26 cellular contexts compared by ENCODE assay signal in the genomic region with DNA sequence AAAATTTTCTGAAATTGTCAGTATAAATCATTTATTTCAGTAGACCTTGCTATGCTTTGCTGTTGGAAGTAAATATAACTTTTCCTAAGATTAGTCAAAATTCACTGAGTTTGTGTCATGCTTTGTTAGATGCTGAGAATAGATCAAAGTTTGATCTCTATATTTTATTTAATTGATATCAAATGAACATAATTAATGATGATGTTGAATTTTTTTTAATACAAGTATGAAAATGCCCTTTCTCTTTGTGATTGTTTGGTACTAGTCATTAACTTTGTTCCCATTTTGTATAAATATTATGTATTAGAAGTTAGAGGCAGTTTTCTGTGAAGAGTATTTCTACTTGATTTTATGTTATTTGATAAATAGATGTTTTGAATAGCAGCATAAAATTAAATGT. TPM values are rescaled to one million over a fixed set of nuclear protein-coding genes. Genes with fewer than 3 reads are reported as not detected.
DNase-seq lines count a peak whose midpoint lies in the region; ATAC-seq, FAIRE-seq and TF ChIP-seq lines count a peak whose summit lies in the region.
"Had no signal": no experiment of that assay in that cellular context is flagged by ENCODE, and none has a peak within 500 bp of the region (broad histone marks: within the 10 kb centered on the region; RNA-seq: fewer than 3 reads in every experiment).

No MANE protein-coding gene starts in this region.

- TF ChIP-seq RAD21 in K562 (CRISPR knock-in tag; conservative IDR thresholded peaks at IDR 0.05 in 1 of 2, IDR thresholded peaks at IDR 0.05 in 1 of 2), result no peak

- TF ChIP-seq EP300 in K562 (IDR thresholded peaks at IDR 0.05; ENCODE audit: low read length) (no peak), tibial nerve (IDR thresholded peaks at IDR 0.05) (no peak)

- H3K9me3 ChIP-seq in K562 (replicated peaks; ENCODE audit: control insufficient read depth, insufficient read depth, low read depth, low read length) (0 out of 2 replicates have a peak, but pooled peaks cover 2% of the 10 kb centered on the region), pancreas (no peaks in the 10 kb centered on the region), right atrium auricular region (no peaks in the 10 kb centered on the region), tibial nerve (no peaks in the 10 kb centered on the region), GM23248 (ENCODE audit: low read depth) (no peaks in the 10 kb centered on the region)
- H3K9me3 ChIP-seq: BE2C, BLaER1 had no signal

- H3K27ac ChIP-seq in K562 (ENCODE audit: extremely low read depth, low read depth, low read length) (no peak overlapping the region; the same call in 2 of the 3 replicates), pancreas (no peak overlapping the region), right atrium auricular region (no peak overlapping the region), tibial nerve (no peak overlapping the region), GM23248 (no peak overlapping the region)
- H3K27ac ChIP-seq: BLaER1 had no signal

- FAIRE-seq in K562 (lab: Jason Lieb, UNC) (no peak), islet of Langerhans (lab: Jason Lieb, UNC) (peak; percentile 90), pancreas (lab: Jason Lieb, UNC) (peak; percentile 9)
- FAIRE-seq: GM12878, GM12892, GM18507 had no signal

- H4K20me1 ChIP-seq in K562 (replicated peaks; ENCODE audit: control insufficient read depth, insufficient read depth, low read length) (no peaks in the 10 kb centered on the region), GM23248 (ENCODE audit: insufficient read depth) (no peaks in the 10 kb centered on the region; the same call in 1 of the 2 replicates)
- H4K20me1 ChIP-seq: BLaER1 had no signal

- no peaks in the 10 kb centered on the region for H3K9me1 ChIP-seq in K562 (ENCODE audit: control insufficient read depth, insufficient read depth, low read length)

- peaks cover 0 to 11% of the 10 kb centered on the region in 2 experiments; a peak in 2 of 5 replicates for H3K4me1 ChIP-seq in K562 (replicated peaks in 1 of 2; ENCODE audit: control insufficient read depth in 2 of 2, insufficient read depth in 2 of 2, low read length in 2 of 2)
- no peaks in the 10 kb centered on the region for H3K4me1 ChIP-seq in pancreas
- H3K4me1 ChIP-seq in right atrium auricular region, result peaks cover 0 to 10% of the 10 kb centered on the region in 2 donors
- H3K4me1 ChIP-seq in tibial nerve, result peaks cover 0 to 13% (median 0%) of the 10 kb centered on the region in 4 donors
- H3K4me1 ChIP-seq in GM23248 (ENCODE audit: insufficient read depth), result no peaks in the 10 kb centered on the region
- H3K4me1 ChIP-seq: BE2C, BLaER1 had no signal

- no peaks in the 10 kb centered on the region for H3K9me2 ChIP-seq in GM23248 (ENCODE audit: insufficient read depth)

- BruUV-seq in K562 (replicated peaks; lab: Mats Ljungman, UMichigan), result no TSS peak

- no peak overlapping the region for H2AFZ ChIP-seq in K562 (ENCODE audit: low read depth, low read length)
- H2AFZ ChIP-seq in GM23248, result no peak overlapping the region

- TF ChIP-seq POLR2A in K562 (conservative IDR thresholded peaks at IDR 0.05), result no peak
- no peak for TF ChIP-seq POLR2A in tibial nerve (IDR thresholded peaks at IDR 0.05)

- no peaks in the 10 kb centered on the region for H3F3A ChIP-seq in GM23248 (ENCODE audit: insufficient read depth)

- H3K36me3 ChIP-seq in K562 (ENCODE audit: control insufficient read depth, insufficient read depth, low read length) (peaks cover 4% of the 10 kb centered on the region; the same call in 1 of the 3 replicates), pancreas (no peaks in the 10 kb centered on the region), right atrium auricular region (no peaks in the 10 kb centered on the region), tibial nerve (no peaks in the 10 kb centered on the region), GM23248 (ENCODE audit: low read depth) (no peaks in the 10 kb centered on the region; the same call in 1 of the 2 replicates)
- H3K36me3 ChIP-seq: BE2C, BLaER1 had no signal

- no peak for TF ChIP-seq CTCF in K562 (IDR thresholded peaks at IDR 0.05 in 2 of 3, conservative IDR thresholded peaks at IDR 0.05 in 1 of 3; ENCODE audit: insufficient read depth in 2 of 3, low read depth in 1 of 3, low read length in 3 of 3)
- no peak for TF ChIP-seq CTCF in pancreas (IDR thresholded peaks at IDR 0.05)
- no peak for TF ChIP-seq CTCF in right atrium auricular region (IDR thresholded peaks at IDR 0.05)
- no peak for TF ChIP-seq CTCF in tibial nerve (IDR thresholded peaks at IDR 0.05)

- H3K4me3 ChIP-seq in K562 (no peak overlapping the region), pancreas (no peak overlapping the region), right atrium auricular region (no peak overlapping the region), tibial nerve (no peak overlapping the region), GM23248 (no peak overlapping the region)
- H3K4me3 ChIP-seq: BLaER1, GM12878 had no signal

- no peak overlapping the region; a peak in 1 of 4 replicates for H3K9ac ChIP-seq in K562 (ENCODE audit: insufficient read depth in 1 of 2, low read depth in 2 of 2, low read length in 2 of 2)
- no peak overlapping the region for H3K9ac ChIP-seq in GM23248
- H3K9ac ChIP-seq: BLaER1 had no signal

- DNase-seq in K562 (ENCODE audit: extremely low read depth in 1 of 4, low spot score in 3 of 4), result no peak
- DNase-seq in pancreas, result no peak
- DNase-seq in right atrium auricular region (ENCODE audit: low spot score), result no peak
- DNase-seq in tibial nerve (ENCODE audit: low spot score in 2 of 2), result no peak
- no peak for DNase-seq in cerebellar nuclear complex (lab: John Stamatoyannopoulos, UW)
- no peak for DNase-seq in GM23248
- DNase-seq: 8988T; ACHN; BE2C; C1 segment of cervical spinal cord; CD4-positive, alpha-beta memory T cell; CD4-positive, CD25-positive, alpha-beta regulatory T cell; CD8-positive, alpha-beta memory T cell; COR-L47; DMS 273 treated with DMSO at 0.1 percent for 48 hours; DMS153; DMS53; DMS79; DND-41; EL; GDM1 had no signal

- H3K79me2 ChIP-seq in K562 (ENCODE audit: control insufficient read depth, insufficient read depth, low read length), result peaks cover 52% of the 10 kb centered on the region
- peaks cover 45% of the 10 kb centered on the region for H3K79me2 ChIP-seq in GM23248 (ENCODE audit: insufficient read depth)

- H3K4me2 ChIP-seq in K562 (ENCODE audit: insufficient read depth, low read length) (no peak overlapping the region), GM23248 (ENCODE audit: unreplicated experiment) (no peak overlapping the region)
- H3K4me2 ChIP-seq: BLaER1 had no signal

- in situ Hi-C loops in K562 (cut with MboI), result no loop called here
- in situ Hi-C loops in GM23248 (cut with MboI), result no loop called here

- no peaks in the 10 kb centered on the region for H3K27me3 ChIP-seq in K562 (ENCODE audit: control insufficient read depth in 2 of 2, insufficient read depth in 2 of 2, low read length in 2 of 2)
- H3K27me3 ChIP-seq in pancreas, result no peaks in the 10 kb centered on the region
- H3K27me3 ChIP-seq in right atrium auricular region, result no peaks in the 10 kb centered on the region
- H3K27me3 ChIP-seq in tibial nerve, result no peaks in the 10 kb centered on the region
- no peaks in the 10 kb centered on the region for H3K27me3 ChIP-seq in GM23248 (replicated peaks; ENCODE audit: insufficient read depth)
- H3K27me3 ChIP-seq: BE2C, BLaER1 had no signal

- no peak for ATAC-seq in K562
- ATAC-seq in pancreas, result no peak
- ATAC-seq: GM12878 had no signal

- intact Hi-C loops in K562 (cut with micrococcal nuclease) (no loop called here), pancreas (cut with DNase I) (no loop called here)

- POLR2A ChIA-PET in K562 (lab: Yijun Ruan, JAX), result no interaction called here

- CTCF ChIA-PET in K562 (lab: Yijun Ruan, JAX; ENCODE audit: low intra/inter-chr PET ratio), result no interaction called here

TF ChIP-seq in K562, 482 proteins besides CTCF, POLR2A, EP300 and RAD21:
- TF ChIP-seq ZNF316 (IDR thresholded peaks at IDR 0.05), result peak; percentile 70
- no peak for TF ChIP-seq RAD51 (IDR thresholded peaks at IDR 0.05; ENCODE audit: borderline replicate concordance, low read depth)
- no peak for TF ChIP-seq SP2 (IDR thresholded peaks at IDR 0.05; ENCODE audit: extremely low read depth, low read depth, low read length, poor library complexity, severe bottlenecking)
- TF ChIP-seq C11orf30 (IDR thresholded peaks at IDR 0.05; ENCODE audit: low read depth), result peak; percentile 54; the same call in 1 of the 2 replicates

RNA-seq across cellular contexts. Expression of a gene that starts 45.7 kb away (rescaled TPM):
- total RNA-seq in K562 (2011; cell fraction: chromatin; rRNA removed; ENCODE audit: low replicate concordance), result 24.0 and 53.4 TPM in 2 replicates
- total RNA-seq in K562 (2011; cell fraction: nucleolus; rRNA removed), result 11.8 and 13.6 TPM in 2 replicates
- 19.7 and 26.5 TPM in 2 replicates for total RNA-seq in K562 (2011; cell fraction: nucleoplasm; rRNA removed)
- 21.4 and 26.3 TPM in 2 replicates for total RNA-seq in K562 (2014; rRNA removed)
- total RNA-seq in K562 (2014; rRNA removed; fragmentation: Illumina TruSeq; extraction: Trizol), result 29.5 and 38.1 TPM in 2 replicates
- 23.8 and 27.4 TPM in 2 replicates for total RNA-seq in K562 (2015; rRNA removed; fragmentation: Illumina TruSeq; extraction: Trizol)
- total RNA-seq in K562 (2021), result 23.9 and 24.3 TPM in 2 replicates
- 27.3 and 31.1 TPM in 2 replicates for polyA plus RNA-seq in K562 (2011; rRNA removed)
- polyA plus RNA-seq in K562 (2011; cell fraction: cytosol; rRNA removed), result 7.4 and 11.7 TPM in 2 replicates
- 10.4 and 13.7 TPM in 2 replicates for polyA plus RNA-seq in K562 (2011; cell fraction: nucleus; rRNA removed)
- 22.1 and 24.8 TPM in 2 replicates for polyA plus RNA-seq in K562 (2012)
- 24.0 and 30.1 TPM in 2 replicates for polyA plus RNA-seq in K562 (2014; fragmentation: Illumina TruSeq; extraction: Trizol)
- 10 to 100 TPM; 10.1 to 11.3 TPM for polyA plus RNA-seq in K562 (2014; fragmentation: Nextera tagmentation; extraction: Ambion mirVana)
- 20.9 and 23.7 TPM in 2 replicates for polyA plus RNA-seq in K562 (2014; rRNA removed)
- 51.1 and 51.5 TPM in 2 replicates for polyA minus RNA-seq in K562 (2011; rRNA and poly(A)+ RNA removed)
- 21.2 and 22.4 TPM in 2 replicates for polyA minus RNA-seq in K562 (2011; cell fraction: cytosol; rRNA and poly(A)+ RNA removed)
- polyA minus RNA-seq in K562 (2011; cell fraction: nucleus; rRNA and poly(A)+ RNA removed), result 35.7 and 63.1 TPM in 2 replicates
- 10 to 100 TPM; 18.0 to 27.0 (median 20.4) TPM for total RNA-seq in pancreas
- 10 to 100 TPM; 15.0 to 18.7 TPM for polyA plus RNA-seq in pancreas
- 10 to 100 TPM; 33.6 to 36.1 TPM for total RNA-seq in right atrium auricular region
- 10 to 100 TPM; 39.0 to 76.5 (median 44.0) TPM for total RNA-seq in tibial nerve
- 15.3 and 17.2 TPM in 2 replicates for total RNA-seq in GM23248 (2014; rRNA removed; shearing (Covaris generic))
- polyA plus RNA-seq in GM23248 (2016; fragmentation: Nextera tagmentation; extraction: Ambion mirVana), result 31.0 and 31.5 TPM in 2 replicates
